21 cellular contexts compared by ENCODE assay signal in the genomic region with DNA sequence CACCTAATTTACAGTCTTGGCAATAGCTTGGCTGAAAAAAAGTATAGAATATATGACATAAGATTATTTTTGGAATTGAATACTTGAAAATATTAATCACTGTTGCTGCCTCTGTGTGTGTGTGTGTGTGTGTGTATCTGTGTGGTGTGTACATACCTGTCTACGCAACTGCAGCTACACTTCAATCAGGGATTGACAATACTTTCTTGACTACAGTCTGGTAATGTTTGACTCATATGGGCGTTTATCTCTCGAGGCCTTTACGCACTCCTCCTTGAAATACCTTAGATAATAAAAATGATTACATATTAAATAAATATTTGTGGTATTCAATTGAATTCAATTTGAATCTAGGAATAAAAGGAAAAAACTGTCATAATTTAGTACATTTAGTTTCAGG.
DNase-seq lines count a peak whose midpoint lies in the region; ATAC-seq, FAIRE-seq and TF ChIP-seq lines count a peak whose summit lies in the region.
"Had no signal": no experiment of that assay in that cellular context is flagged by ENCODE, and none has a peak within 500 bp of the region (broad histone marks: within the 10 kb centered on the region; RNA-seq: fewer than 3 reads in every experiment).

No MANE protein-coding gene starts in this region.

- no peaks in the 10 kb centered on the region for H3K4me1 ChIP-seq in foreskin keratinocyte
- H3K4me1 ChIP-seq: A549, HAP-1 had no signal

- FAIRE-seq in bronchial epithelial cell (lab: Jason Lieb, UNC): no peak
- FAIRE-seq: A549, G401.6, GM12892, H54 had no signal

- H3K4me3 ChIP-seq in bronchial epithelial cell (ENCODE audit: low read depth, low read length): no peak overlapping the region
- H3K4me3 ChIP-seq: A549, HAP-1 had no signal

- H3K27me3 ChIP-seq in bronchial epithelial cell (ENCODE audit: control insufficient read depth, insufficient read depth, low read length) (no peaks in the 10 kb centered on the region), foreskin keratinocyte (no peaks in the 10 kb centered on the region)

- H3K36me3 ChIP-seq in bronchial epithelial cell (ENCODE audit: control insufficient read depth, insufficient read depth, low read length): no peaks in the 10 kb centered on the region
- H3K36me3 ChIP-seq: HAP-1 had no signal

- H3K27ac ChIP-seq in foreskin keratinocyte: no peak overlapping the region
- H3K27ac ChIP-seq: A549 had no signal

- TF ChIP-seq CTCF in bronchial epithelial cell (IDR thresholded peaks at IDR 0.05; ENCODE audit: insufficient read depth, low read length, severe bottlenecking) (no peak), foreskin keratinocyte (conservative IDR thresholded peaks at IDR 0.05) (no peak)

- ATAC-seq in foreskin keratinocyte: peak; percentile 59
- no peak for ATAC-seq in HG02759 (IDR thresholded peaks at IDR 0.05; ENCODE audit: unreplicated experiment)
- ATAC-seq: A549 had no signal

- DNase-seq in NCI-H226 (peak; percentile 91), bronchial epithelial cell (ENCODE audit: low read depth) (peak; percentile 21), foreskin keratinocyte (peak; percentile 47 to 73), AG08395 (ENCODE audit: low spot score) (no peak), NCI-H2107 treated with DMSO at 0.1 percent for 48 hours (lab: John Stamatoyannopoulos, UW; ENCODE audit: unreplicated experiment) (no peak), NCI-H2196 (lab: John Stamatoyannopoulos, UW; ENCODE audit: unreplicated experiment) (no peak)
- DNase-seq: 8988T; ACHN; C1 segment of cervical spinal cord; CD4-positive, alpha-beta memory T cell; COR-L47; DMS153; DND-41; GOT3; HFFc6 had no signal

Comparison
In these comparisons a context has a peak if more than half of its experiments do, and no peak if none do; other contexts are left out.
1. DNase-seq: peak in NCI-H226 (single experiment), bronchial epithelial cell (single experiment) and foreskin keratinocyte (2 of 2); none in AG08395 (single experiment), NCI-H2107 treated with DMSO at 0.1 percent for 48 hours (single experiment) and NCI-H2196 (single experiment).